1 cellular context compared by ENCODE assay signal in the genomic region with DNA sequence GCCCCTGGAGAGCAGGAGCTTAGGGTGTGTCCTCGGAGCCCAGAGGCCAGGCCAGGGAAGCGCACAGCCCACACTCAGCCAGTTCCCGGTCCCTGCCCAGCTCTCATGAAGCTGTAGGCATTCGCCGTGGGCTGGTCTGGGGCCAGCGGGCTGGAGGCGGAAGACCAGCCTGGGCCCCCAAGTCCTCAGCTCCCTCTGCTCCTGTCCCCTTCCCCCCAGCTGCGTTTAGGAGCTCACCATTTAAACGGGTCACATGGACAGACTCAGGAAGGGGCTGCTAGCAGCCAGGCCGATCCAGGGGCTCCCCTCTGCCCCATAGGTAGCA.
A peak's percentile ranks its signal among the peaks of the same experiment; 100 is the strongest.
TF ChIP-seq lines count a peak whose summit lies in the region.

No MANE protein-coding gene starts in this region.

TF ChIP-seq in HCT116, 20 proteins besides CTCF, POLR2A, EP300 and RAD21:
- TF ChIP-seq EZH2phosphoT487 (IDR thresholded peaks at IDR 0.05; ENCODE audit: borderline replicate concordance) = no peak
- TF ChIP-seq SP1 (IDR thresholded peaks at IDR 0.05; ENCODE audit: low read depth) = no peak
- TF ChIP-seq, protein P1, sequence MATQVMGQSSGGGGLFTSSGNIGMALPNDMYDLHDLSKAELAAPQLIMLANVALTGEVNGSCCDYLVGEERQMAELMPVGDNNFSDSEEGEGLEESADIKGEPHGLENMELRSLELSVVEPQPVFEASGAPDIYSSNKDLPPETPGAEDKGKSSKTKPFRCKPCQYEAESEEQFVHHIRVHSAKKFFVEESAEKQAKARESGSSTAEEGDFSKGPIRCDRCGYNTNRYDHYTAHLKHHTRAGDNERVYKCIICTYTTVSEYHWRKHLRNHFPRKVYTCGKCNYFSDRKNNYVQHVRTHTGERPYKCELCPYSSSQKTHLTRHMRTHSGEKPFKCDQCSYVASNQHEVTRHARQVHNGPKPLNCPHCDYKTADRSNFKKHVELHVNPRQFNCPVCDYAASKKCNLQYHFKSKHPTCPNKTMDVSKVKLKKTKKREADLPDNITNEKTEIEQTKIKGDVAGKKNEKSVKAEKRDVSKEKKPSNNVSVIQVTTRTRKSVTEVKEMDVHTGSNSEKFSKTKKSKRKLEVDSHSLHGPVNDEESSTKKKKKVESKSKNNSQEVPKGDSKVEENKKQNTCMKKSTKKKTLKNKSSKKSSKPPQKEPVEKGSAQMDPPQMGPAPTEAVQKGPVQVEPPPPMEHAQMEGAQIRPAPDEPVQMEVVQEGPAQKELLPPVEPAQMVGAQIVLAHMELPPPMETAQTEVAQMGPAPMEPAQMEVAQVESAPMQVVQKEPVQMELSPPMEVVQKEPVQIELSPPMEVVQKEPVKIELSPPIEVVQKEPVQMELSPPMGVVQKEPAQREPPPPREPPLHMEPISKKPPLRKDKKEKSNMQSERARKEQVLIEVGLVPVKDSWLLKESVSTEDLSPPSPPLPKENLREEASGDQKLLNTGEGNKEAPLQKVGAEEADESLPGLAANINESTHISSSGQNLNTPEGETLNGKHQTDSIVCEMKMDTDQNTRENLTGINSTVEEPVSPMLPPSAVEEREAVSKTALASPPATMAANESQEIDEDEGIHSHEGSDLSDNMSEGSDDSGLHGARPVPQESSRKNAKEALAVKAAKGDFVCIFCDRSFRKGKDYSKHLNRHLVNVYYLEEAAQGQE (IDR thresholded peaks at IDR 0.05; ENCODE audit: low read depth) = no peak
- TF ChIP-seq, protein P2, sequence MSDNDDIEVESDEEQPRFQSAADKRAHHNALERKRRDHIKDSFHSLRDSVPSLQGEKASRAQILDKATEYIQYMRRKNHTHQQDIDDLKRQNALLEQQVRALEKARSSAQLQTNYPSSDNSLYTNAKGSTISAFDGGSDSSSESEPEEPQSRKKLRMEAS (IDR thresholded peaks at IDR 0.05) = no peak
- 0 out of 2 replicates have a peak, but pooled peaks have one; percentile 6 for TF ChIP-seq ZFX (IDR thresholded peaks at IDR 0.05)
- no peak for TF ChIP-seq TCF7L2 (IDR thresholded peaks at IDR 0.05; ENCODE audit: borderline replicate concordance, extremely low read depth, insufficient read depth, insufficient read length)
- TF ChIP-seq FOSL1 (IDR thresholded peaks at IDR 0.05; ENCODE audit: low read depth) = no peak
- TF ChIP-seq, protein P3, sequence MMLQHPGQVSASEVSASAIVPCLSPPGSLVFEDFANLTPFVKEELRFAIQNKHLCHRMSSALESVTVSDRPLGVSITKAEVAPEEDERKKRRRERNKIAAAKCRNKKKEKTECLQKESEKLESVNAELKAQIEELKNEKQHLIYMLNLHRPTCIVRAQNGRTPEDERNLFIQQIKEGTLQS (IDR thresholded peaks at IDR 0.05) = no peak
- TF ChIP-seq EZH2 (IDR thresholded peaks at IDR 0.05) = no peak
